Comparison of ENCODE assay signal across 24 cellular contexts in genomic region chr15:25805006-25805405, GRCh38. TPM values are rescaled to one million over a fixed set of nuclear protein-coding genes. Genes with fewer than 3 reads are reported as not detected.
DNase-seq lines count a peak whose midpoint lies in the region; ATAC-seq, FAIRE-seq and TF ChIP-seq lines count a peak whose summit lies in the region.
"Had no signal": no experiment of that assay in that cellular context is flagged by ENCODE, and none has a peak within 500 bp of the region (broad histone marks: within the 10 kb centered on the region; RNA-seq: fewer than 3 reads in every experiment).

No MANE protein-coding gene starts in this region.

- H3K36me3 Mint-ChIP-seq in astrocyte (ENCODE audit: low read depth, unreplicated experiment) = peaks cover 13% of the 10 kb centered on the region
- H3K36me3 Mint-ChIP-seq: IgD-negative memory B cell; natural killer cell; stimulated activated memory B cell treated with anti-CD40 and anti-IgM and Interleukin-4, amounts not matched to agents 10 μg/mL and 1 μg/mL and 100 μg/mL, for 72 hours had no signal

- H2AFZ ChIP-seq in astrocyte (ENCODE audit: low read depth, low read length) = peak overlapping the region; percentile 17
- H2AFZ ChIP-seq: GM23338 had no signal

- H4K20me1 ChIP-seq in astrocyte (ENCODE audit: insufficient read depth, low read length) = peaks cover 12% of the 10 kb centered on the region

- H3K4me1 Mint-ChIP-seq in astrocyte (ENCODE audit: low read depth, unreplicated experiment) = peaks cover 7% of the 10 kb centered on the region

- no peaks in the 10 kb centered on the region for H3K9me3 Mint-ChIP-seq in astrocyte (ENCODE audit: unreplicated experiment)
- H3K9me3 Mint-ChIP-seq: GM23338; natural killer cell; stimulated activated memory B cell treated with anti-CD40 and anti-IgM and Interleukin-4, amounts not matched to agents 10 μg/mL and 1 μg/mL and 100 μg/mL, for 72 hours had no signal

- H3K27me3 ChIP-seq in astrocyte (ENCODE audit: insufficient read depth, low read length) = no peaks in the 10 kb centered on the region
- H3K27me3 ChIP-seq: SJCRH30, testis had no signal

- H3K4me2 ChIP-seq in astrocyte (ENCODE audit: low read length) = no peak overlapping the region
- H3K4me2 ChIP-seq: GM23338 had no signal

- H3K4me1 ChIP-seq in astrocyte (ENCODE audit: insufficient read depth, low read length) = peaks cover 3% of the 10 kb centered on the region
- H3K4me1 ChIP-seq: SJCRH30 had no signal

- FAIRE-seq in astrocyte (lab: Jason Lieb, UNC) = no peak

- TF ChIP-seq CTCF in astrocyte (IDR thresholded peaks at IDR 0.05; ENCODE audit: insufficient read depth, low read depth, low read length) = no peak

- no peaks in the 10 kb centered on the region for H3K36me3 ChIP-seq in astrocyte (ENCODE audit: insufficient read depth, low read length)
- H3K36me3 ChIP-seq: SJCRH30 had no signal

- peaks cover 32% of the 10 kb centered on the region for H3K79me2 ChIP-seq in astrocyte (ENCODE audit: insufficient read depth, low read length)

- no peak for ATAC-seq in HG02623 (IDR thresholded peaks at IDR 0.05; ENCODE audit: unreplicated experiment)
- ATAC-seq: GM23338; stimulated activated memory B cell treated with anti-CD40 and anti-IgM and Interleukin-4, amounts not matched to agents 10 μg/mL and 1 μg/mL and 100 μg/mL, for 72 hours had no signal

- no peaks in the 10 kb centered on the region for H3K27me3 Mint-ChIP-seq in astrocyte (ENCODE audit: low read depth, unreplicated experiment)

- no peak overlapping the region for H3K27ac ChIP-seq in astrocyte (ENCODE audit: low read depth, low read length)
- H3K27ac ChIP-seq: HL-60, SJCRH30, testis had no signal

- H3K9me3 ChIP-seq in astrocyte (ENCODE audit: insufficient read depth, low read depth, low read length) = no peaks in the 10 kb centered on the region
- H3K9me3 ChIP-seq: SJCRH30, testis had no signal

- H3K4me3 ChIP-seq in astrocyte (ENCODE audit: insufficient read depth, low read depth, low read length) = no peak overlapping the region
- H3K4me3 ChIP-seq: GM23338, SJCRH30, testis had no signal

- no peak overlapping the region for H3K4me3 Mint-ChIP-seq in astrocyte (ENCODE audit: unreplicated experiment)
- H3K4me3 Mint-ChIP-seq: B cell; GM23338; IgD-negative memory B cell; natural killer cell; stimulated activated memory B cell treated with anti-CD40 and anti-IgM and Interleukin-4, amounts not matched to agents 10 μg/mL and 1 μg/mL and 100 μg/mL, for 72 hours had no signal

- DNase-seq in EL (peak; percentile 12), astrocyte (ENCODE audit: low read depth) (peak; percentile 47), islet precursor cell (peak; percentile 41), stromal cell of bone marrow (ENCODE audit: low read depth) (peak; percentile 21), MV-4-11 (lab: John Stamatoyannopoulos, UW) (no peak), glomerular visceral epithelial cell (ENCODE audit: extremely low spot score) (no peak), NCI-H748 (lab: John Stamatoyannopoulos, UW; ENCODE audit: unreplicated experiment) (no peak)
- DNase-seq: activated CD8-positive, alpha-beta memory T cell treated with anti-CD3 and anti-CD28 coated beads for 24 hours; activated naive CD4-positive, alpha-beta T cell treated with anti-CD3 and anti-CD28 coated beads, Interleukin-2, amount 50 U/mL, for 16 hours; activated T-cell treated with anti-CD3 and anti-CD28 coated beads, Interleukin-2, amount 50 U/mL, for 48 hours; DMS79 treated with DMSO at 0.1 percent for 48 hours; natural killer cell; NCI-H1417; NCI-H446 treated with DMSO at 0.1 percent for 48 hours; SJCRH30; T-helper 1 cell; testis had no signal

- H3K9ac ChIP-seq in astrocyte (ENCODE audit: low read length) = no peak overlapping the region

- H3K27ac Mint-ChIP-seq in astrocyte (ENCODE audit: unreplicated experiment) = no peak overlapping the region
- H3K27ac Mint-ChIP-seq: B cell; GM23338; IgD-negative memory B cell; natural killer cell; stimulated activated memory B cell treated with anti-CD40 and anti-IgM and Interleukin-4, amounts not matched to agents 10 μg/mL and 1 μg/mL and 100 μg/mL, for 72 hours had no signal

RNA-seq across cellular contexts. Expression of gene ATP10A, which starts 58.1 kb away (rescaled TPM):
- total RNA-seq in astrocyte = 21.1 and 36.6 TPM in 2 replicates
- total RNA-seq: M059J had no signal

Comparison
In these comparisons a context has a peak if more than half of its experiments do, and no peak if none do; other contexts are left out.
1. DNase-seq: peak in EL (single experiment), astrocyte (single experiment), islet precursor cell (single experiment) and stromal cell of bone marrow (single experiment); none in MV-4-11 (single experiment), glomerular visceral epithelial cell (single experiment) and NCI-H748 (single experiment).